ENCODE assay signal across 22 cellular contexts in genomic region chr6:36836091-36836770, GRCh38. TPM values are rescaled to one million over a fixed set of nuclear protein-coding genes. Genes with fewer than 3 reads are reported as not detected.
A peak's percentile ranks its signal among the peaks of the same experiment; 100 is the strongest.
DNase-seq lines count a peak whose midpoint lies in the region; ATAC-seq and TF ChIP-seq lines count a peak whose summit lies in the region.
"Had no signal": no experiment of that assay in that cellular context is flagged by ENCODE, and none has a peak within 500 bp of the region (broad histone marks: within the 10 kb centered on the region; RNA-seq: fewer than 3 reads in every experiment).

No MANE protein-coding gene starts in this region.

- H3K9me3 ChIP-seq in OCI-LY1 (ENCODE audit: low read length) (peaks cover 7% of the 10 kb centered on the region), A673 (ENCODE audit: low read depth, low read length, poor library complexity, severe bottlenecking) (no peaks in the 10 kb centered on the region)
- H3K9me3 ChIP-seq: ascending aorta, ovary, uterus had no signal

- H3K27me3 ChIP-seq in OCI-LY1 (ENCODE audit: insufficient read depth, low read length) (peaks cover 9% of the 10 kb centered on the region; the same call in 1 of the 2 replicates), A673 (replicated peaks; ENCODE audit: insufficient read depth, low read depth, low read length, poor library complexity) (peaks cover 4% of the 10 kb centered on the region)
- H3K27me3 ChIP-seq: ascending aorta, ovary, uterus had no signal

- CTCF ChIA-PET in A673 (lab: Charles Lee), result interaction anchor here (1.0 kb wide), 1 partner anchor 182 kb away, joined by 4 read pairs; no protein-coding TSS in a partner anchor

- POLR2A ChIA-PET in A673 (lab: Charles Lee; ENCODE audit: low non-redundant PET), result no interaction called here

- no peaks in the 10 kb centered on the region for H4K20me1 ChIP-seq in OCI-LY1 (ENCODE audit: insufficient read depth, low read length)

- no peak for DNase-seq in Right ventricle myocardium superior
- no peak for DNase-seq in left cardiac atrium
- no peak for DNase-seq in epithelial cell of proximal tubule (ENCODE audit: low read depth)
- no peak for DNase-seq in A673 (ENCODE audit: low spot score)
- DNase-seq: activated CD4-positive, alpha-beta T cell treated with anti-CD3 and anti-CD28 coated beads, Interleukin-2, amount 10 ng/mL, durations not matched to agents 24 days and 14 days; activated naive CD4-positive, alpha-beta T cell; GF-D8; glutamatergic neuron; naive B cell; NCI-H1930; NCI-H524; ovary; stimulated activated CD4-positive, alpha-beta T cell treated with anti-CD3 and anti-CD28 coated beads, Interleukin-4, amount 100 ng/mL, for 1 hour; uterus had no signal

- H3K4me3 ChIP-seq in OCI-LY1 (ENCODE audit: low read depth, low read length, poor library complexity, severe bottlenecking), result no peak overlapping the region
- H3K4me3 ChIP-seq in epithelial cell of proximal tubule (ENCODE audit: low read depth, low read length), result no peak overlapping the region
- H3K4me3 ChIP-seq in A673 (ENCODE audit: low read depth, low read length, poor library complexity, severe bottlenecking), result no peak overlapping the region
- H3K4me3 ChIP-seq: ascending aorta, ovary, skin epidermis, uterus had no signal

- H3K9me2 ChIP-seq in OCI-LY1 (ENCODE audit: low read depth, low read length), result no peaks in the 10 kb centered on the region

- H3K36me3 ChIP-seq in OCI-LY1 (ENCODE audit: insufficient read depth, low read length), result no peaks in the 10 kb centered on the region; the same call in 1 of the 2 replicates
- no peaks in the 10 kb centered on the region for H3K36me3 ChIP-seq in A673 (ENCODE audit: insufficient read depth, low read length, poor library complexity, severe bottlenecking)
- H3K36me3 ChIP-seq: ascending aorta, ovary, uterus had no signal

- no peak overlapping the region for H3K4me2 ChIP-seq in OCI-LY1 (ENCODE audit: low read length)

- intact Hi-C loops in Right ventricle myocardium superior (cut with DNase I), result no loop called here
- intact Hi-C loops in left cardiac atrium (cut with DNase I), result loop anchor here in 1 of 2 donors (10.0 kb wide), 1 partner anchor 61 kb away; no protein-coding TSS in a partner anchor
- intact Hi-C loops in A673 (cut with micrococcal nuclease; ENCODE audit: unreplicated experiment), result no loop called here

- H3K9ac ChIP-seq in OCI-LY1 (ENCODE audit: low read length), result no peak overlapping the region

- no peaks in the 10 kb centered on the region for H3F3A ChIP-seq in OCI-LY1 (ENCODE audit: insufficient read depth, low read length)

- TF ChIP-seq CTCF in OCI-LY1 (IDR thresholded peaks at IDR 0.05; ENCODE audit: low read length) (peak; percentile 41), epithelial cell of proximal tubule (conservative IDR thresholded peaks at IDR 0.05; ENCODE audit: low read depth, low read length) (peak; percentile 8), A673 (conservative IDR thresholded peaks at IDR 0.05; ENCODE audit: low read depth, low read length) (no peak)

- BruUV-seq in A673 (replicated peaks; lab: Mats Ljungman, UMichigan), result no TSS peak

- no peak overlapping the region for H3K27ac ChIP-seq in OCI-LY1 (ENCODE audit: low read depth, low read length, poor library complexity, severe bottlenecking)
- no peak overlapping the region for H3K27ac ChIP-seq in A673 (ENCODE audit: low read depth, low read length, poor library complexity, severe bottlenecking)
- H3K27ac ChIP-seq: ascending aorta, ovary, skin epidermis, uterus had no signal

- no peak overlapping the region for H2AFZ ChIP-seq in OCI-LY1 (ENCODE audit: low read length)

- H3K4me1 ChIP-seq in OCI-LY1 (ENCODE audit: insufficient read depth, low read length, severe bottlenecking) (peaks cover 11% of the 10 kb centered on the region), A673 (ENCODE audit: insufficient read depth, low read length, poor library complexity, severe bottlenecking) (peaks cover 5% of the 10 kb centered on the region)

- no peaks in the 10 kb centered on the region for H3K79me2 ChIP-seq in OCI-LY1 (ENCODE audit: insufficient read depth, low read length)

- peak; percentile 7 for ATAC-seq in Right ventricle myocardium superior (ENCODE audit: poor library complexity)
- no peak for ATAC-seq in left cardiac atrium
- no peak for ATAC-seq in HG02970 (IDR thresholded peaks at IDR 0.05; ENCODE audit: low FRiP score, unreplicated experiment)
- no peak for ATAC-seq in GM18907 (IDR thresholded peaks at IDR 0.05; ENCODE audit: unreplicated experiment)
- no peak for ATAC-seq in GM19395 (IDR thresholded peaks at IDR 0.05; ENCODE audit: unreplicated experiment)
- ATAC-seq: esophagus mucosa, SK-N-SH treated with all-trans-retinoic acid at 6 μM for 48 hours had no signal

RNA-seq across cellular contexts. Expression of gene CPNE5, which starts 3.0 kb away (rescaled TPM):
- total RNA-seq in Right ventricle myocardium superior (10.0 TPM), left cardiac atrium (10 to 100 TPM; 14.7 to 63.5 TPM), epithelial cell of proximal tubule (0.58 TPM in 1 of 2 replicates, not detected in the other), A673 (2021) (0.13 and 0.48 TPM in 2 replicates)

RNA-seq across cellular contexts. Expression of gene PPIL1, which starts 38.4 kb away (rescaled TPM):
- total RNA-seq in Right ventricle myocardium superior (65.2 TPM), left cardiac atrium (10 to 100 TPM; 52.4 to 56.3 TPM), epithelial cell of proximal tubule (26.6 and 76.6 TPM in 2 replicates), A673 (2021) (67.7 and 72.0 TPM in 2 replicates)

RNA-seq across cellular contexts. Expression of gene C6orf89, which starts 49.5 kb away (rescaled TPM):
- total RNA-seq in Right ventricle myocardium superior, result 73.2 TPM
- total RNA-seq in left cardiac atrium, result 10 to 100 TPM; 62.9 to 74.1 TPM
- 16.3 and 18.7 TPM in 2 replicates for total RNA-seq in epithelial cell of proximal tubule
- 22.6 and 27.1 TPM in 2 replicates for total RNA-seq in A673 (2021)
